21 cellular contexts compared by ENCODE assay signal in the genomic region with DNA sequence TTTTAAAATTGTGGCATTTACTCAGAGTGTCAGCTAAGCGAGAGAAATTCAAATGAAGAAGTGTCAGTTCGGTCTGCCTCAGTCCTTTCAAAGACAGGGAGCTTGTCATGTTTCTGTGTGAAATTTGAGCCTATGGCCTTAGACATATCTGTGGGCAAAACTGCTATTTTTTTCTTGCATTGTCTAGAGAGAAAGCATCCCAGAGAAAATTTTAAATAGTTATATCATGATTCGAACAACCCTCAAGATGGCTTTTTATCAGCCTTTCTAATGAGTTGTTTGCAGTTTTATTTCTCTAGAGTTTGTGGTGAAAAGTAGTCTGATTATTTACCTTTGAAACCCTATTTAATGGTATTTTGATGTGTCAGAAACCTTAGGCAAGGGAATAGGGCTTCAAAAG. TPM values are rescaled to one million over a fixed set of nuclear protein-coding genes. Genes with fewer than 3 reads are reported as not detected.
"Had no signal": no experiment of that assay in that cellular context is flagged by ENCODE, and none has a peak within 500 bp of the region (broad histone marks: within the 10 kb centered on the region; RNA-seq: fewer than 3 reads in every experiment).

No MANE protein-coding gene starts in this region.

- FAIRE-seq: endothelial cell of umbilical vein had no signal

- H3K27me3 ChIP-seq: esophagus squamous epithelium, ovary had no signal

- H3K27ac ChIP-seq: esophagus squamous epithelium, ovary, thoracic aorta had no signal

- H3K4me1 ChIP-seq: esophagus squamous epithelium had no signal

- H3K9me3 ChIP-seq: esophagus squamous epithelium, ovary, thoracic aorta had no signal

- H3K4me3 ChIP-seq: esophagus squamous epithelium, ovary, thoracic aorta had no signal

- H3K36me3 ChIP-seq: esophagus squamous epithelium, ovary, thoracic aorta had no signal

- DNase-seq: activated CD4-positive, alpha-beta T cell treated with anti-CD3 and anti-CD28 coated beads, Interleukin-2, amount 50 U/mL, for 4 hours; activated CD4-positive, CD25-positive, alpha-beta regulatory T cell treated with anti-CD3 and anti-CD28 coated beads, Interleukin-2, amount 50 U/mL, for 72 hours; activated naive CD4-positive, alpha-beta T cell; activated naive CD8-positive, alpha-beta T cell treated with anti-CD3 and anti-CD28 coated beads, Interleukin-2, amount 10 ng/mL, durations not matched to agents 7 days and 5 days; activated T-cell treated with anti-CD3 and anti-CD28 coated beads for 4 hours; aorta; cortex of kidney; effector CD4-positive, alpha-beta T cell; esophagus squamous epithelium; hippocampal formation; mesenchymal stem cell; natural killer cell; ovary; stimulated activated CD4-positive, alpha-beta T cell treated with anti-CD3 and anti-CD28 coated beads, Interleukin-12 subunit alpha, Interleukin-12 subunit beta, amount 100 ng/mL, for 4 hours; stimulated activated CD4-positive, alpha-beta T cell treated with anti-CD3 and anti-CD28 coated beads, Interleukin-2, amount 100 ng/mL, for 24 hours; T-helper 1 cell; T1000 had no signal

- ATAC-seq: natural killer cell; sciatic nerve; stimulated activated effector memory CD8-positive, alpha-beta T cell treated with anti-CD3 and anti-CD28 coated beads, Interleukin-12 subunit alpha, Interleukin-12 subunit beta, amount 100 ng/mL, for 72 hours had no signal

RNA-seq across cellular contexts. Expression of gene KCNE4, which starts 50.2 kb away (rescaled TPM):
- total RNA-seq: activated naive CD8-positive, alpha-beta T cell treated with anti-CD3 and anti-CD28 coated beads, Interleukin-2, amount 10 ng/mL, durations not matched to agents 7 days and 5 days; endothelial cell of umbilical vein; natural killer cell had no signal
